In the genomic region with DNA sequence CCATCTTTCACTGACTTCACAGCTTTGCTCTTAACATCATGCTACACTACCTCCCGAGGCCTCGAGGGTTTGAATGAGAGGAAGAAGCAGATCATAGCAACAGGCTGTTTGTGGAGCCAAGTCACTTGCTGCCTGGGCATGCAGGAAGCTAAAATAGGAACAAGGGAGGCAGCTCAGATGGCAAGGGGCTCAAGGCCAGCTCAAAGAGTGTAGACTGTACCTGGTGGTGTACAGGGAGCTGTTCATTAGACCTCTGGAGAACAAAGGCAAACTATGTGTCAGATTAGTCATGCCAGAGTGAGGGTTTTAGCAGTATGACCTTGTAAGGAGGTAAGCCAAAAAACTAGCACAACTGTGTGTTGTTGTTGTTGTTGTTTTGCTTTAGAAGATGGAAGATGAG, we compare ENCODE assay signal across 25 cellular contexts.
"Had no signal": no experiment of that assay in that cellular context is flagged by ENCODE, and none has a peak within 500 bp of the region (broad histone marks: within the 10 kb centered on the region; RNA-seq: fewer than 3 reads in every experiment).

No MANE protein-coding gene starts in this region.

- DNase-seq: activated B cell treated with CpG ODN at 0.5 μM for 24 hours; activated CD4-positive, alpha-beta T cell treated with anti-CD3 and anti-CD28 coated beads, Interleukin-2, amount 50 U/mL, for 1 hour; activated CD8-positive, alpha-beta T cell treated with anti-CD3 and anti-CD28 coated beads for 36 hours; activated T-cell treated with anti-CD3 and anti-CD28 coated beads, Interleukin-2, amount 50 U/mL, for 48 hours; dorsolateral prefrontal cortex; effector memory CD4-positive, alpha-beta T cell; head of caudate nucleus; hypothalamus; immature natural killer cell; kidney glomerular epithelial cell; left lung; naive B cell; nephron progenitor cell; retina; stimulated activated CD4-positive, alpha-beta T cell treated with anti-CD3 and anti-CD28 coated beads, Interleukin-15, amount 100 ng/mL, for 24 hours; stimulated activated CD4-positive, alpha-beta T cell treated with anti-CD3 and anti-CD28 coated beads, Interleukin-2, amount 100 ng/mL, for 24 hours; stimulated activated naive CD4-positive, alpha-beta T cell; T-helper 2 cell had no signal

- H3K27me3 ChIP-seq: cardiac muscle cell, left lung, neutrophil, tibial nerve had no signal

- H3K36me3 ChIP-seq: cardiac muscle cell, left lung, neutrophil, tibial nerve had no signal

- H3K4me1 Mint-ChIP-seq: activated B cell treated with CpG ODN at 0.5 μM for 24 hours; activated naive CD4-positive, alpha-beta T cell treated with anti-CD3 and anti-CD28 coated beads, Interleukin-2, amount 50 U/mL, for 24 hours; immature natural killer cell; naive B cell had no signal

- H3K9me3 ChIP-seq: neutrophil had no signal

- H3K36me3 Mint-ChIP-seq: activated naive CD4-positive, alpha-beta T cell treated with anti-CD3 and anti-CD28 coated beads, Interleukin-2, amount 50 U/mL, for 24 hours; immature natural killer cell had no signal

- H3K27ac ChIP-seq: cardiac muscle cell, coronary artery, dorsolateral prefrontal cortex, left lung, neutrophil, tibial nerve had no signal

- H3K27ac Mint-ChIP-seq: activated B cell treated with CpG ODN at 0.5 μM for 24 hours; activated CD8-positive, alpha-beta T cell treated with anti-CD3 and anti-CD28 coated beads for 36 hours; activated naive CD4-positive, alpha-beta T cell treated with anti-CD3 and anti-CD28 coated beads, Interleukin-2, amount 50 U/mL, for 24 hours; activated T-helper 2 cell treated with anti-CD3 and anti-CD28 coated beads, Interferon-gamma antibody, Interleukin-2, Interleukin-4, amounts not matched to agents 10 μg/mL and 5 μg/mL and 100 μg/mL, durations not matched to agents 14 hours and 24 hours and 36 hours; immature natural killer cell; nephron progenitor cell; progenitor cell of endocrine pancreas had no signal

- H3K9me3 Mint-ChIP-seq: activated naive CD4-positive, alpha-beta T cell treated with anti-CD3 and anti-CD28 coated beads, Interleukin-2, amount 50 U/mL, for 24 hours had no signal

- H3K4me3 Mint-ChIP-seq: activated B cell treated with CpG ODN at 0.5 μM for 24 hours; activated CD8-positive, alpha-beta T cell treated with anti-CD3 and anti-CD28 coated beads for 36 hours; activated naive CD4-positive, alpha-beta T cell treated with anti-CD3 and anti-CD28 coated beads, Interleukin-2, amount 50 U/mL, for 24 hours; immature natural killer cell; naive B cell; nephron progenitor cell had no signal

- H3K4me3 ChIP-seq: cardiac muscle cell, coronary artery, dorsolateral prefrontal cortex, left lung, tibial nerve had no signal

- ATAC-seq: activated CD8-positive, alpha-beta T cell treated with anti-CD3 and anti-CD28 coated beads for 36 hours; left lung had no signal

- H3K27me3 Mint-ChIP-seq: activated CD8-positive, alpha-beta T cell treated with anti-CD3 and anti-CD28 coated beads for 36 hours; activated naive CD4-positive, alpha-beta T cell treated with anti-CD3 and anti-CD28 coated beads, Interleukin-2, amount 50 U/mL, for 24 hours; naive B cell; progenitor cell of endocrine pancreas had no signal
